In the genomic region with DNA sequence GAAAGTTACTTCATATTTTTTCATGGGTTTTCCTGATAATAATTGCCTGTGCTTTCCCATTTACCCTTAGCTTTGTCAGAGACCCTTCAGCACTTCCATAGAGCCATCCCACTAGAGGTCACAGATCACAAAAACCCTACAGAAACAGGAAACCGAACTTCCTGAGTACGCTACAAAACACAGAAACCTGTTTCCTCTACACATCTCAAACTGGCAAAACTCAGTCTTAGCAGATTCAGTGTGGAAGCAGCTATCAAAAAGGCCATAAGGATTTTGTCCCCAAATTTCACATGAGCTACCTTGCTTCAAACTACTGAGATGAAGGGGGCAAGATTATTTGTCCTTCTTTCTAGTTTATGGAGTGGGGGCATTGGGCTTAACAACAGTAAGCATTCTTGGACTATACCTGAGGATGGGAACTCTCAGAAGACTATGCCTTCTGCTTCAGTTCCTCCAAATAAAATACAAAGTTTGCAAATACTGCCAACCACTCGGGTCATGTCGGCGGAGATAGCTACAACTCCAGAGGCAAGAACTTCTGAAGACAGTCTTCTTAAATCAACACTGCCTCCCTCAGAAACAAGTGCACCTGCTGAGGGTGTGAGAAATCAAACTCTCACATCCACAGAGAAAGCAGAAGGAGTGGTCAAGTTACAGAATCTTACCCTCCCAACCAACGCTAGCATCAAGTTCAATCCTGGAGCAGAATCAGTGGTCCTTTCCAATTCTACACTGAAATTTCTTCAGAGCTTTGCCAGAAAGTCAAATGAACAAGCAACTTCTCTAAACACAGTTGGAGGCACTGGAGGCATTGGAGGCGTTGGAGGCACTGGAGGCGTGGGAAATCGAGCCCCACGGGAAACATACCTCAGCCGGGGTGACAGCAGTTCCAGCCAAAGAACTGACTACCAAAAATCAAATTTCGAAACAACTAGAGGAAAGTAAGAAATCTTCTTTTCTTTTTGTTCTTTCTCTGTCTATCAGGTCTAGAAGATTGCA, we compare ENCODE assay signal across 8 cellular contexts. TPM values are rescaled to one million over a fixed set of nuclear protein-coding genes. Genes with fewer than 3 reads are reported as not detected.
DNase-seq lines count a peak whose midpoint lies in the region; ATAC-seq and TF ChIP-seq lines count a peak whose summit lies in the region.

A gene with protein sequence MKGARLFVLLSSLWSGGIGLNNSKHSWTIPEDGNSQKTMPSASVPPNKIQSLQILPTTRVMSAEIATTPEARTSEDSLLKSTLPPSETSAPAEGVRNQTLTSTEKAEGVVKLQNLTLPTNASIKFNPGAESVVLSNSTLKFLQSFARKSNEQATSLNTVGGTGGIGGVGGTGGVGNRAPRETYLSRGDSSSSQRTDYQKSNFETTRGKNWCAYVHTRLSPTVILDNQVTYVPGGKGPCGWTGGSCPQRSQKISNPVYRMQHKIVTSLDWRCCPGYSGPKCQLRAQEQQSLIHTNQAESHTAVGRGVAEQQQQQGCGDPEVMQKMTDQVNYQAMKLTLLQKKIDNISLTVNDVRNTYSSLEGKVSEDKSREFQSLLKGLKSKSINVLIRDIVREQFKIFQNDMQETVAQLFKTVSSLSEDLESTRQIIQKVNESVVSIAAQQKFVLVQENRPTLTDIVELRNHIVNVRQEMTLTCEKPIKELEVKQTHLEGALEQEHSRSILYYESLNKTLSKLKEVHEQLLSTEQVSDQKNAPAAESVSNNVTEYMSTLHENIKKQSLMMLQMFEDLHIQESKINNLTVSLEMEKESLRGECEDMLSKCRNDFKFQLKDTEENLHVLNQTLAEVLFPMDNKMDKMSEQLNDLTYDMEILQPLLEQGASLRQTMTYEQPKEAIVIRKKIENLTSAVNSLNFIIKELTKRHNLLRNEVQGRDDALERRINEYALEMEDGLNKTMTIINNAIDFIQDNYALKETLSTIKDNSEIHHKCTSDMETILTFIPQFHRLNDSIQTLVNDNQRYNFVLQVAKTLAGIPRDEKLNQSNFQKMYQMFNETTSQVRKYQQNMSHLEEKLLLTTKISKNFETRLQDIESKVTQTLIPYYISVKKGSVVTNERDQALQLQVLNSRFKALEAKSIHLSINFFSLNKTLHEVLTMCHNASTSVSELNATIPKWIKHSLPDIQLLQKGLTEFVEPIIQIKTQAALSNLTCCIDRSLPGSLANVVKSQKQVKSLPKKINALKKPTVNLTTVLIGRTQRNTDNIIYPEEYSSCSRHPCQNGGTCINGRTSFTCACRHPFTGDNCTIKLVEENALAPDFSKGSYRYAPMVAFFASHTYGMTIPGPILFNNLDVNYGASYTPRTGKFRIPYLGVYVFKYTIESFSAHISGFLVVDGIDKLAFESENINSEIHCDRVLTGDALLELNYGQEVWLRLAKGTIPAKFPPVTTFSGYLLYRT (plus strand): TSS at position 201 of the 999 bp plus-strand sequence. CDS start 118 bp downstream, at position 319.

- H3K4me3 ChIP-seq in GM06990 (replicated peaks; ENCODE audit: low read depth, low read length), result peak within 1 kb of the TSS; percentile 57
- H3K4me3 ChIP-seq in Jurkat, Clone E6-1 (ENCODE audit: low read length), result no peak within 1 kb of the TSS; the same call in 1 of the 2 replicates
- peak within 1 kb of the TSS in 1 of 3 donors; percentile 1 for H3K4me3 ChIP-seq in right lobe of liver
- H3K4me3 ChIP-seq in spleen, result peak within 1 kb of the TSS in 2 of 8 donors; percentile 14 to 42

- H3K27me3 ChIP-seq in GM06990 (replicated peaks; ENCODE audit: control insufficient read depth, insufficient read depth, low read length), result no peaks in the 10 kb centered on the region
- peaks cover 0 to 5% of the 10 kb centered on the region in 2 donors for H3K27me3 ChIP-seq in right lobe of liver
- H3K27me3 ChIP-seq in spleen (replicated peaks in 1 of 7), result peaks cover 0 to 28% (median 4%) of the 10 kb centered on the region in 7 donors

- peak; percentile 67 for ATAC-seq in GM21423 (IDR thresholded peaks at IDR 0.05; ENCODE audit: unreplicated experiment)
- peak; percentile 57 to 83 (median 60) for ATAC-seq in right lobe of liver

- 23% methylated on average over 11 of the region's 12 CpGs for WGBS in right lobe of liver (ENCODE audit: insufficient coverage, low coverage, low lambda C conversion rate, missing lambda C conversion rate)
- 24 to 34% (median 27%) methylated on average over 12 of the region's 12 CpGs for WGBS in spleen, 5 donors

- H3K9me3 ChIP-seq in right lobe of liver, result no peaks in the 10 kb centered on the region
- no peaks in the 10 kb centered on the region for H3K9me3 ChIP-seq in spleen

- H3K27ac ChIP-seq in right lobe of liver (peak within 1 kb of the TSS in 2 of 3 donors; percentile 12 to 27), spleen (peak within 1 kb of the TSS in 4 of 8 donors; percentile 20 to 47 (median 25))

- no peaks in the 10 kb centered on the region for H3K4me1 ChIP-seq in right lobe of liver
- peaks cover 0 to 33% (median 16%) of the 10 kb centered on the region in 6 donors for H3K4me1 ChIP-seq in spleen

- no peak for DNase-seq in GM06990 (ENCODE audit: extremely low read depth, insufficient read length)
- peak; percentile 48 for DNase-seq in Jurkat, Clone E6-1 (ENCODE audit: low read depth, low spot score)
- DNase-seq in right lobe of liver, result no peak
- no peak for DNase-seq in spleen
- no peak for DNase-seq in NCI-H1105 treated with DMSO at 0.1 percent for 48 hours (lab: John Stamatoyannopoulos, UW)
- DNase-seq in amniotic stem cell (lab: John Stamatoyannopoulos, UW), result no peak
- no peak for DNase-seq in DMS114 treated with DMSO at 0.1 percent for 48 hours (lab: John Stamatoyannopoulos, UW; ENCODE audit: unreplicated experiment)

- intact Hi-C loops in right lobe of liver (cut with DNase I) (no loop called here), spleen (cut with DNase I; ENCODE audit: low total_unique reads) (no loop called here)

- TF ChIP-seq POLR2A in right lobe of liver (IDR thresholded peaks at IDR 0.05) (no peak), spleen (IDR thresholded peaks at IDR 0.05) (no peak)

- no peak for TF ChIP-seq CTCF in GM06990 (IDR thresholded peaks at IDR 0.05; ENCODE audit: insufficient read depth, low read length, poor library complexity, severe bottlenecking)
- TF ChIP-seq CTCF in right lobe of liver (IDR thresholded peaks at IDR 0.05), result no peak
- no peak for TF ChIP-seq CTCF in spleen (IDR thresholded peaks at IDR 0.05 in 8 of 11, conservative IDR thresholded peaks at IDR 0.05 in 3 of 11)

- H3K36me3 ChIP-seq in GM06990 (ENCODE audit: control insufficient read depth, insufficient read depth, low read length) (no peaks in the 10 kb centered on the region), right lobe of liver (no peaks in the 10 kb centered on the region), spleen (no peaks in the 10 kb centered on the region)

RNA-seq across cellular contexts. Expression of the gene that starts here (rescaled TPM):
- polyA plus RNA-seq in Jurkat, Clone E6-1 (2012; ENCODE audit: insufficient read depth, insufficient read length), result not detected
- total RNA-seq in right lobe of liver (10 to 100 TPM in 3 of 6 experiments, 1 to 10 TPM in 3; 5.4 to 19.0 (median 11.0) TPM), spleen (1 to 10 TPM; 2.4 to 6.5 (median 3.7) TPM)
- 1 to 10 TPM in 2 of 3 donors, under 1 TPM in 1; 0.15 to 3.3 (median 1.5) TPM for polyA plus RNA-seq in spleen
